ENCODE assay signal across 3 cellular contexts in the genomic region with DNA sequence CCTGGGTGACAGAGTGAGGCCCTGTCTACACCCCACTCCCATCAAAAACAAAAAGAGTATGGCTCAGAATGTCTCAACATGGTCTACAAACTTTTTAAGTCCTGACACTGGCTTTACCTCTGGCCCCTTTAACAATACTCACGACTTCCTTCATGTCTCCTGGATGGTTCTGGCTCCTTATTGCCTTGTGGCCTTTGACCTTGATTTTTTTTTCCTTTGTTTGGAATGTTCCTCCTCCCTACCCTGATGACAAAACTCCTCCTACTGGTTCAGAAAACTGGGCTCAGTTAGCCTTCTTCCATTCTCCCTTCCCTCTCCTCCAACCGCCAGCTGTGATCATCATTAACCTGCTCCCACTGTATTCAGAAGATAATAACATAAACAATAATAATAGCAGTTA.
TF ChIP-seq lines count a peak whose summit lies in the region.

No MANE protein-coding gene starts in this region.

TF ChIP-seq in HepG2, 621 proteins besides CTCF, POLR2A, EP300 and RAD21:
- TF ChIP-seq, protein P1, sequence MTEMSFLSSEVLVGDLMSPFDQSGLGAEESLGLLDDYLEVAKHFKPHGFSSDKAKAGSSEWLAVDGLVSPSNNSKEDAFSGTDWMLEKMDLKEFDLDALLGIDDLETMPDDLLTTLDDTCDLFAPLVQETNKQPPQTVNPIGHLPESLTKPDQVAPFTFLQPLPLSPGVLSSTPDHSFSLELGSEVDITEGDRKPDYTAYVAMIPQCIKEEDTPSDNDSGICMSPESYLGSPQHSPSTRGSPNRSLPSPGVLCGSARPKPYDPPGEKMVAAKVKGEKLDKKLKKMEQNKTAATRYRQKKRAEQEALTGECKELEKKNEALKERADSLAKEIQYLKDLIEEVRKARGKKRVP (CRISPR knock-in tag; IDR thresholded peaks at IDR 0.05) = no peak
- TF ChIP-seq NR2F6 (IDR thresholded peaks at IDR 0.05) (no peak), NR2F6 (CRISPR knock-in tag; IDR thresholded peaks at IDR 0.05) (0 out of 2 replicates have a peak, but pooled peaks have one; percentile 13)

TF ChIP-seq in K562, 482 proteins besides CTCF, POLR2A, EP300 and RAD21:
- TF ChIP-seq, protein P2, sequence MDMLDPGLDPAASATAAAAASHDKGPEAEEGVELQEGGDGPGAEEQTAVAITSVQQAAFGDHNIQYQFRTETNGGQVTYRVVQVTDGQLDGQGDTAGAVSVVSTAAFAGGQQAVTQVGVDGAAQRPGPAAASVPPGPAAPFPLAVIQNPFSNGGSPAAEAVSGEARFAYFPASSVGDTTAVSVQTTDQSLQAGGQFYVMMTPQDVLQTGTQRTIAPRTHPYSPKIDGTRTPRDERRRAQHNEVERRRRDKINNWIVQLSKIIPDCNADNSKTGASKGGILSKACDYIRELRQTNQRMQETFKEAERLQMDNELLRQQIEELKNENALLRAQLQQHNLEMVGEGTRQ (CRISPR knock-in tag; IDR thresholded peaks at IDR 0.05) = no peak
- TF ChIP-seq, protein P3, sequence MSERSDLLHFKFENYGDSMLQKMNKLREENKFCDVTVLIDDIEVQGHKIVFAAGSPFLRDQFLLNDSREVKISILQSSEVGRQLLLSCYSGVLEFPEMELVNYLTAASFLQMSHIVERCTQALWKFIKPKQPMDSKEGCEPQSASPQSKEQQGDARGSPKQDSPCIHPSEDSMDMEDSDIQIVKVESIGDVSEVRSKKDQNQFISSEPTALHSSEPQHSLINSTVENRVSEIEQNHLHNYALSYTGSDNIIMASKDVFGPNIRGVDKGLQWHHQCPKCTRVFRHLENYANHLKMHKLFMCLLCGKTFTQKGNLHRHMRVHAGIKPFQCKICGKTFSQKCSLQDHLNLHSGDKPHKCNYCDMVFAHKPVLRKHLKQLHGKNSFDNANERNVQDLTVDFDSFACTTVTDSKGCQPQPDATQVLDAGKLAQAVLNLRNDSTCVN (CRISPR knock-in tag; IDR thresholded peaks at IDR 0.05) = no peak
- TF ChIP-seq SREBF2 (CRISPR knock-in tag; IDR thresholded peaks at IDR 0.05) = no peak
- TF ChIP-seq ZNF384 (IDR thresholded peaks at IDR 0.05; ENCODE audit: low read depth, low read length) = peak; percentile 10; the same call in 1 of the 2 replicates
- TF ChIP-seq NR2C1 (IDR thresholded peaks at IDR 0.05) = 0 out of 2 replicates have a peak, but pooled peaks have one; percentile 25
- TF ChIP-seq NR2C1 (tag; IDR thresholded peaks at IDR 0.05) = 0 out of 2 replicates have a peak, but pooled peaks have one; percentile 29
- no peak for TF ChIP-seq NR2C2 (CRISPR knock-in tag; IDR thresholded peaks at IDR 0.05)
- TF ChIP-seq NR2C2 (tag; IDR thresholded peaks at IDR 0.05) = peak; percentile 23; the same call in 1 of the 2 replicates
TF ChIP-seq in K562: peak in this region for 3.

TF ChIP-seq in HEK293T, 16 proteins besides CTCF, POLR2A, EP300 and RAD21:
- TF ChIP-seq SP1 (IDR thresholded peaks at IDR 0.05) (no peak), TARDBP (IDR thresholded peaks at IDR 0.05) (no peak), LEF1 (IDR thresholded peaks at IDR 0.05; ENCODE audit: borderline replicate concordance) (no peak), ZNF384 (IDR thresholded peaks at IDR 0.05) (no peak), ARNT (IDR thresholded peaks at IDR 0.05) (no peak), ELF4 (IDR thresholded peaks at IDR 0.05) (no peak), NFRKB (IDR thresholded peaks at IDR 0.05) (no peak), HDGF (IDR thresholded peaks at IDR 0.05; ENCODE audit: borderline replicate concordance) (no peak), BHLHE40 (IDR thresholded peaks at IDR 0.05; ENCODE audit: borderline replicate concordance) (no peak), L3MBTL2 (conservative IDR thresholded peaks at IDR 0.05) (no peak), FOXM1 (IDR thresholded peaks at IDR 0.05; ENCODE audit: borderline replicate concordance) (no peak), FOXK2 (IDR thresholded peaks at IDR 0.05) (no peak), SUZ12 (IDR thresholded peaks at IDR 0.05) (no peak), CTBP1 (IDR thresholded peaks at IDR 0.05; ENCODE audit: borderline replicate concordance) (no peak), FOXA1 (IDR thresholded peaks at IDR 0.05) (no peak)
- TF ChIP-seq, protein P4, sequence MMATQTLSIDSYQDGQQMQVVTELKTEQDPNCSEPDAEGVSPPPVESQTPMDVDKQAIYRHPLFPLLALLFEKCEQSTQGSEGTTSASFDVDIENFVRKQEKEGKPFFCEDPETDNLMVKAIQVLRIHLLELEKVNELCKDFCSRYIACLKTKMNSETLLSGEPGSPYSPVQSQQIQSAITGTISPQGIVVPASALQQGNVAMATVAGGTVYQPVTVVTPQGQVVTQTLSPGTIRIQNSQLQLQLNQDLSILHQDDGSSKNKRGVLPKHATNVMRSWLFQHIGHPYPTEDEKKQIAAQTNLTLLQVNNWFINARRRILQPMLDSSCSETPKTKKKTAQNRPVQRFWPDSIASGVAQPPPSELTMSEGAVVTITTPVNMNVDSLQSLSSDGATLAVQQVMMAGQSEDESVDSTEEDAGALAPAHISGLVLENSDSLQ (IDR thresholded peaks at IDR 0.05) = no peak
